Comparison of ENCODE assay signal across 22 cellular contexts in genomic region chr20:23096986-23097520, GRCh38. TPM values are rescaled to one million over a fixed set of nuclear protein-coding genes. Genes with fewer than 3 reads are reported as not detected.
DNase-seq lines count a peak whose midpoint lies in the region; ATAC-seq, FAIRE-seq and TF ChIP-seq lines count a peak whose summit lies in the region.
"Had no signal": no experiment of that assay in that cellular context is flagged by ENCODE, and none has a peak within 500 bp of the region (broad histone marks: within the 10 kb centered on the region; RNA-seq: fewer than 3 reads in every experiment).

No MANE protein-coding gene starts in this region.

- no peak overlapping the region for H3K4me2 ChIP-seq in endothelial cell of umbilical vein (ENCODE audit: insufficient read depth, low read length)

- H3K27ac Mint-ChIP-seq in activated CD8-positive, alpha-beta memory T cell treated with anti-CD3 and anti-CD28 coated beads, Interleukin-2, amount 10 ng/mL, durations not matched to agents 7 days and 5 days, result no peak overlapping the region
- H3K27ac Mint-ChIP-seq in activated T-cell treated with anti-CD3 and anti-CD28 coated beads, Interleukin-2, amount 50 U/mL, for 72 hours, result no peak overlapping the region
- H3K27ac Mint-ChIP-seq: B cell; CD4-positive, alpha-beta T cell had no signal

- H3K9me3 Mint-ChIP-seq in activated CD8-positive, alpha-beta memory T cell treated with anti-CD3 and anti-CD28 coated beads, Interleukin-2, amount 10 ng/mL, durations not matched to agents 7 days and 5 days (ENCODE audit: low read depth), result no peaks in the 10 kb centered on the region
- H3K9me3 Mint-ChIP-seq in activated T-cell treated with anti-CD3 and anti-CD28 coated beads, Interleukin-2, amount 50 U/mL, for 72 hours, result no peaks in the 10 kb centered on the region
- H3K9me3 Mint-ChIP-seq: CD4-positive, alpha-beta T cell had no signal

- H3K9me1 ChIP-seq in endothelial cell of umbilical vein (replicated peaks; ENCODE audit: control insufficient read depth, extremely low read depth, insufficient read depth, low read length), result no peaks in the 10 kb centered on the region

- H3K9me3 ChIP-seq in endothelial cell of umbilical vein (replicated peaks; ENCODE audit: control insufficient read depth, insufficient read depth, low read length), result no peaks in the 10 kb centered on the region
- H3K9me3 ChIP-seq in kidney (ENCODE audit: control insufficient read depth in 1 of 2, low read length in 2 of 2), result no peaks in the 10 kb centered on the region
- H3K9me3 ChIP-seq in sigmoid colon, result no peaks in the 10 kb centered on the region
- H3K9me3 ChIP-seq: Caco-2 had no signal

- H4K20me1 ChIP-seq in endothelial cell of umbilical vein (replicated peaks; ENCODE audit: control insufficient read depth, extremely low read depth, insufficient read depth, low read length), result no peaks in the 10 kb centered on the region

- no peak for FAIRE-seq in endothelial cell of umbilical vein (lab: Jason Lieb, UNC)
- no peak for FAIRE-seq in kidney (lab: Jason Lieb, UNC)
- FAIRE-seq: RCC 7860 had no signal

- TF ChIP-seq CTCF in endothelial cell of umbilical vein (IDR thresholded peaks at IDR 0.05; ENCODE audit: extremely low read depth in 1 of 2, insufficient read depth in 1 of 2, low read depth in 1 of 2, low read length in 2 of 2) (no peak), kidney (IDR thresholded peaks at IDR 0.05; ENCODE audit: borderline replicate concordance, extremely low read depth, insufficient read depth) (no peak), sigmoid colon (IDR thresholded peaks at IDR 0.05) (no peak)

- dilution Hi-C loops in endothelial cell of umbilical vein (cut with MboI; ENCODE audit: extremely low pct_ligation_motif_present, low sequenced_read_pairs), result no loop called here

- CTCF ChIA-PET in endothelial cell of umbilical vein (lab: Charles Lee), result interaction anchor here (1.0 to 1.8 kb wide), 2 partner anchors 46 kb away, joined by 3 to 5 read pairs; no protein-coding TSS in a partner anchor
- CTCF ChIA-PET in activated CD8-positive, alpha-beta memory T cell treated with anti-CD3 and anti-CD28 coated beads, Interleukin-2, amount 10 ng/mL, durations not matched to agents 7 days and 5 days (lab: Charles Lee), result no interaction called here

- no peak overlapping the region for H3K9ac ChIP-seq in endothelial cell of umbilical vein (replicated peaks; ENCODE audit: extremely low read depth, insufficient read depth, low read length)
- H3K9ac ChIP-seq in kidney (ENCODE audit: low read length in 2 of 2), result no peak overlapping the region
- H3K9ac ChIP-seq: GM23248 had no signal

- H3K27me3 Mint-ChIP-seq in activated CD8-positive, alpha-beta memory T cell treated with anti-CD3 and anti-CD28 coated beads, Interleukin-2, amount 10 ng/mL, durations not matched to agents 7 days and 5 days, result peaks cover 5% of the 10 kb centered on the region
- H3K27me3 Mint-ChIP-seq in activated T-cell treated with anti-CD3 and anti-CD28 coated beads, Interleukin-2, amount 50 U/mL, for 72 hours (ENCODE audit: low read depth), result no peaks in the 10 kb centered on the region
- H3K27me3 Mint-ChIP-seq: B cell had no signal

- H3K4me3 ChIP-seq in endothelial cell of umbilical vein (replicated peaks in 1 of 3; ENCODE audit: insufficient read depth in 1 of 3, low read depth in 1 of 3, low read length in 3 of 3), result no peak overlapping the region
- no peak overlapping the region for H3K4me3 ChIP-seq in kidney (ENCODE audit: low read length in 2 of 2)
- no peak overlapping the region for H3K4me3 ChIP-seq in sigmoid colon
- H3K4me3 ChIP-seq: GM23248 had no signal

- intact Hi-C loops in endothelial cell of umbilical vein (cut with micrococcal nuclease) (no loop called here), kidney (cut with DNase I) (no loop called here), sigmoid colon (cut with DNase I) (no loop called here)

- H3K36me3 ChIP-seq in endothelial cell of umbilical vein (ENCODE audit: control insufficient read depth in 2 of 2, extremely low read depth in 1 of 2, insufficient read depth in 2 of 2, low read length in 2 of 2), result no peaks in the 10 kb centered on the region
- H3K36me3 ChIP-seq in kidney (ENCODE audit: control insufficient read depth in 1 of 2, insufficient read depth in 2 of 2, low read length in 2 of 2), result no peaks in the 10 kb centered on the region
- H3K36me3 ChIP-seq in sigmoid colon, result no peaks in the 10 kb centered on the region

- ATAC-seq in activated CD8-positive, alpha-beta memory T cell treated with anti-CD3 and anti-CD28 coated beads, Interleukin-2, amount 10 ng/mL, durations not matched to agents 7 days and 5 days, result no peak
- no peak for ATAC-seq in activated T-cell treated with anti-CD3 and anti-CD28 coated beads, Interleukin-2, amount 50 U/mL, for 72 hours (replicated peaks in 1 of 2)

- H3K4me1 Mint-ChIP-seq in activated CD8-positive, alpha-beta memory T cell treated with anti-CD3 and anti-CD28 coated beads, Interleukin-2, amount 10 ng/mL, durations not matched to agents 7 days and 5 days, result no peaks in the 10 kb centered on the region
- no peaks in the 10 kb centered on the region for H3K4me1 Mint-ChIP-seq in activated T-cell treated with anti-CD3 and anti-CD28 coated beads, Interleukin-2, amount 50 U/mL, for 72 hours (ENCODE audit: low read depth)
- H3K4me1 Mint-ChIP-seq: B cell had no signal

- TF ChIP-seq EP300 in sigmoid colon (IDR thresholded peaks at IDR 0.05), result no peak

- H3K36me3 Mint-ChIP-seq in activated CD8-positive, alpha-beta memory T cell treated with anti-CD3 and anti-CD28 coated beads, Interleukin-2, amount 10 ng/mL, durations not matched to agents 7 days and 5 days, result no peaks in the 10 kb centered on the region
- H3K36me3 Mint-ChIP-seq in activated T-cell treated with anti-CD3 and anti-CD28 coated beads, Interleukin-2, amount 50 U/mL, for 72 hours (ENCODE audit: insufficient read depth in 2 of 2), result no peaks in the 10 kb centered on the region

- WGBS in sigmoid colon, 2 donors, result 77 to 86% methylated on average over 11 of the region's 11 CpGs

- H3K4me1 ChIP-seq in endothelial cell of umbilical vein (ENCODE audit: control insufficient read depth, extremely low read depth, insufficient read depth, low read length) (peaks cover 27% of the 10 kb centered on the region), kidney (ENCODE audit: control insufficient read depth in 1 of 2, insufficient read depth in 1 of 2, low read depth in 1 of 2, low read length in 2 of 2) (no peaks in the 10 kb centered on the region), sigmoid colon (no peaks in the 10 kb centered on the region)
- H3K4me1 ChIP-seq: Caco-2 had no signal

- POLR2A ChIA-PET in endothelial cell of umbilical vein (lab: Charles Lee), result no interaction called here

- no peaks in the 10 kb centered on the region for H3K79me2 ChIP-seq in endothelial cell of umbilical vein (ENCODE audit: control insufficient read depth, insufficient read depth, low read length)

- no peaks in the 10 kb centered on the region for H3K27me3 ChIP-seq in endothelial cell of umbilical vein (ENCODE audit: control insufficient read depth in 2 of 2, insufficient read depth in 2 of 2, low read length in 2 of 2)
- no peaks in the 10 kb centered on the region for H3K27me3 ChIP-seq in sigmoid colon

- peak; percentile 84 for DNase-seq in CD1c-positive myeloid dendritic cell (ENCODE audit: extremely low spot score)
- DNase-seq in endothelial cell of umbilical vein (ENCODE audit: low read depth, low spot score), result peak; percentile 36
- DNase-seq in kidney, result peak; percentile 36
- peak; percentile 27 for DNase-seq in sigmoid colon
- no peak for DNase-seq in LoVo (ENCODE audit: low spot score)
- DNase-seq in activated CD8-positive, alpha-beta memory T cell treated with anti-CD3 and anti-CD28 coated beads, Interleukin-2, amount 10 ng/mL, durations not matched to agents 7 days and 5 days, result no peak
- no peak for DNase-seq in activated T-cell treated with anti-CD3 and anti-CD28 coated beads, Interleukin-2, amount 50 U/mL, for 72 hours
- DNase-seq: Caco-2; CD4-positive, alpha-beta T cell; DMS153; GDM1; GM23248; NCI-H187; NCI-H2107; NCI-H510A treated with DMSO at 0.1 percent for 48 hours; NCI-H774; Right ventricle myocardium superior had no signal

- BruUV-seq in endothelial cell of umbilical vein (replicated peaks; lab: Mats Ljungman, UMichigan), result no TSS peak

- TF ChIP-seq POLR2A in endothelial cell of umbilical vein (IDR thresholded peaks at IDR 0.05; ENCODE audit: low read depth, low read length), result no peak
- TF ChIP-seq POLR2A in sigmoid colon (IDR thresholded peaks at IDR 0.05), result no peak

- no peak overlapping the region for H3K27ac ChIP-seq in endothelial cell of umbilical vein (ENCODE audit: insufficient read depth, low read depth, low read length)
- H3K27ac ChIP-seq in kidney (ENCODE audit: low read depth in 2 of 2, low read length in 2 of 2), result no peak overlapping the region
- H3K27ac ChIP-seq in sigmoid colon, result no peak overlapping the region
- H3K27ac ChIP-seq: GM23248 had no signal

- H3K4me3 Mint-ChIP-seq in activated CD8-positive, alpha-beta memory T cell treated with anti-CD3 and anti-CD28 coated beads, Interleukin-2, amount 10 ng/mL, durations not matched to agents 7 days and 5 days, result no peak overlapping the region
- no peak overlapping the region for H3K4me3 Mint-ChIP-seq in activated T-cell treated with anti-CD3 and anti-CD28 coated beads, Interleukin-2, amount 50 U/mL, for 72 hours
- H3K4me3 Mint-ChIP-seq: B cell; CD4-positive, alpha-beta T cell had no signal

- H2AFZ ChIP-seq in endothelial cell of umbilical vein (ENCODE audit: low read depth, low read length), result no peak overlapping the region
- H2AFZ ChIP-seq: GM23248 had no signal

RNA-seq across cellular contexts. Expression of gene CD93, which starts 10.9 kb away (rescaled TPM):
- 346 and 413 TPM in 2 replicates for total RNA-seq in endothelial cell of umbilical vein
- 180 and 182 TPM in 2 replicates for polyA plus RNA-seq in endothelial cell of umbilical vein
- 161 TPM in 2 replicates for polyA plus RNA-seq in endothelial cell of umbilical vein (2011; cell fraction: cytosol; rRNA removed)
- polyA plus RNA-seq in endothelial cell of umbilical vein (2011; cell fraction: nucleus; rRNA removed), result 223 and 228 TPM in 2 replicates
- polyA plus RNA-seq in endothelial cell of umbilical vein (2012), result 238 and 281 TPM in 2 replicates
- polyA minus RNA-seq in endothelial cell of umbilical vein, result 380 and 445 TPM in 2 replicates
- not detected for polyA minus RNA-seq in endothelial cell of umbilical vein (2011; cell fraction: cytosol; rRNA and poly(A)+ RNA removed)
- 156 and 158 TPM in 2 replicates for polyA minus RNA-seq in endothelial cell of umbilical vein (2011; cell fraction: nucleus; rRNA and poly(A)+ RNA removed)
- total RNA-seq in kidney, result 104 TPM
- polyA plus RNA-seq in kidney (ENCODE audit: insufficient read depth, low read depth, low replicate concordance), result 9.9 TPM
- total RNA-seq in sigmoid colon, result 10 to 100 TPM; 14.2 to 27.2 (median 17.7) TPM
- 10 to 100 TPM in 2 of 3 donors, 1 to 10 TPM in 1; 1.8 to 14.5 (median 10.6) TPM for polyA plus RNA-seq in sigmoid colon
- total RNA-seq in activated CD8-positive, alpha-beta memory T cell treated with anti-CD3 and anti-CD28 coated beads, Interleukin-2, amount 10 ng/mL, durations not matched to agents 7 days and 5 days, result 1 to 10 TPM in 1 of 2 experiments, under 1 TPM in 1; 0.54 to 1.6 TPM
- 1 to 10 TPM in 1 of 2 donors, under 1 TPM in 1; 0.36 to 2.0 TPM for total RNA-seq in activated T-cell treated with anti-CD3 and anti-CD28 coated beads, Interleukin-2, amount 50 U/mL, for 72 hours
- total RNA-seq: A172, Caco-2, GM23248, LHCN-M2, OCI-LY7 had no signal

RNA-seq across cellular contexts. Expression of gene THBD, which starts 47.6 kb away (rescaled TPM):
- total RNA-seq in endothelial cell of umbilical vein (20.3 and 28.0 TPM in 2 replicates), kidney (48.1 TPM), sigmoid colon (10 to 100 TPM in 3 of 4 donors, 1 to 10 TPM in 1; 8.6 to 26.6 (median 14.6) TPM)
- polyA plus RNA-seq in endothelial cell of umbilical vein (17.1 and 25.3 TPM in 2 replicates), kidney (ENCODE audit: insufficient read depth, low read depth, low replicate concordance) (9.7 TPM), sigmoid colon (1 to 10 TPM; 1.8 to 7.3 (median 3.2) TPM)
- 6.9 and 8.9 TPM in 2 replicates for polyA plus RNA-seq in endothelial cell of umbilical vein (2011; cell fraction: cytosol; rRNA removed)
- polyA plus RNA-seq in endothelial cell of umbilical vein (2011; cell fraction: nucleus; rRNA removed), result 8.1 and 8.4 TPM in 2 replicates
- polyA plus RNA-seq in endothelial cell of umbilical vein (2012), result 7.2 and 9.7 TPM in 2 replicates
- 11.0 and 11.7 TPM in 2 replicates for polyA minus RNA-seq in endothelial cell of umbilical vein
- not detected for polyA minus RNA-seq in endothelial cell of umbilical vein (2011; cell fraction: cytosol; rRNA and poly(A)+ RNA removed)
- 5.9 and 8.9 TPM in 2 replicates for polyA minus RNA-seq in endothelial cell of umbilical vein (2011; cell fraction: nucleus; rRNA and poly(A)+ RNA removed)
- not detected for total RNA-seq in activated CD8-positive, alpha-beta memory T cell treated with anti-CD3 and anti-CD28 coated beads, Interleukin-2, amount 10 ng/mL, durations not matched to agents 7 days and 5 days
- total RNA-seq in activated T-cell treated with anti-CD3 and anti-CD28 coated beads, Interleukin-2, amount 50 U/mL, for 72 hours, result not detected
- total RNA-seq: B cell, OCI-LY7 had no signal

Comparison
In these comparisons a context has a peak if more than half of its experiments do, and no peak if none do; other contexts are left out.
1. DNase-seq: peak in CD1c-positive myeloid dendritic cell (single experiment), endothelial cell of umbilical vein (single experiment), kidney (single experiment) and sigmoid colon (single experiment); none in LoVo (single experiment), activated CD8-positive, alpha-beta memory T cell treated with anti-CD3 and anti-CD28 coated beads, Interleukin-2, amount 10 ng/mL, durations not matched to agents 7 days and 5 days (single experiment) and activated T-cell treated with anti-CD3 and anti-CD28 coated beads, Interleukin-2, amount 50 U/mL, for 72 hours (0 of 2).
2. RNA of gene CD93, which starts 10.9 kb away (total RNA-seq): 346 to 413 TPM in endothelial cell of umbilical vein, 104 TPM in kidney (single experiment) and 14.2 to 27.2 TPM in sigmoid colon; 0.36 to 2.0 TPM in activated T-cell treated with anti-CD3 and anti-CD28 coated beads, Interleukin-2, amount 50 U/mL, for 72 hours and 0.54 to 1.6 TPM in activated CD8-positive, alpha-beta memory T cell treated with anti-CD3 and anti-CD28 coated beads, Interleukin-2, amount 10 ng/mL, durations not matched to agents 7 days and 5 days; every median in the first group is over 4 times any median in the second.
3. RNA of gene THBD, which starts 47.6 kb away (total RNA-seq): 48.1 TPM in kidney (single experiment), 20.3 to 28.0 TPM in endothelial cell of umbilical vein and 8.6 to 26.6 TPM in sigmoid colon; not detected in activated CD8-positive, alpha-beta memory T cell treated with anti-CD3 and anti-CD28 coated beads, Interleukin-2, amount 10 ng/mL, durations not matched to agents 7 days and 5 days and not detected in activated T-cell treated with anti-CD3 and anti-CD28 coated beads, Interleukin-2, amount 50 U/mL, for 72 hours; every median in the first group is over 4 times any median in the second.